9 cellular contexts compared by ENCODE assay signal in the genomic region with DNA sequence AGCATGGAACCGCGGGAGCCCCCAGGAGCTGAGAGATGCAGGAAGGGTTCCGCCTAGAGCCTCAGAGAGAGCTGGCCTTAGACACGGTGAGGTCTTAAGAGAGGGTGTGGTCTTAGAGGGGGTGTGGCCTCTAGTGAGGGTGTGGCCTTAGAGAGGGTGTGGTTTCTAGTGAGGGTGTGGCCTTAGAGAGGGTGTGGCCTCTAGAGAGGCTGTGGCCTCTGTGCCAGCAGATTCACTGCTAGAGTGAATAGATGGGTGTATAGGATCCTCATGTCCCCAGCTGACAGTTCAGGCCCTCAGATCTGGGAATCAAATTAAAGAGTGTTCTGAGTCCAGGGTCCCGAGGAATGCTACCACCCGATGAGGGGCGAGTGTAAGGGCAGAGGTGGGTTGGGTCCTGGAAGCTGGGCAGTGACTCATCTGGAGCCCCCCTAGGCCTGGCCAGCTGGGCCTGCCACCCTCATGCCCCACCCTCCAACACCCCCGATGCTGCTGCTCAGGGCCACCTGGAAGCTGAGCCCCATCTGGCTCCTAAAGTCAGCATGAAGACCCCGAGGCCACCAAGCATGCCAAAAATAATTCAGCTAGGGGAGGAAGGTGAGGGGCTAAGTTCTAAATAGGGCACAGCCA. TPM values are rescaled to one million over a fixed set of nuclear protein-coding genes. Genes with fewer than 3 reads are reported as not detected.
DNase-seq lines count a peak whose midpoint lies in the region; ATAC-seq, FAIRE-seq and TF ChIP-seq lines count a peak whose summit lies in the region.
"Had no signal": no experiment of that assay in that cellular context is flagged by ENCODE, and none has a peak within 500 bp of the region (broad histone marks: within the 10 kb centered on the region; RNA-seq: fewer than 3 reads in every experiment).

No MANE protein-coding gene starts in this region.

- H3K4me2 ChIP-seq in BLaER1 treated with 17β-estradiol and CSF1 and Interleukin-3, amounts not matched to agents 10 nM and 100 nM = peak overlapping the region in 10 of 11 experiments; percentile 20 to 80 (median 68); a peak in 19 of 22 replicates

- H3K9ac ChIP-seq in BLaER1 treated with 17β-estradiol and CSF1 and Interleukin-3, amounts not matched to agents 10 nM and 100 nM = no peak overlapping the region
- no peak overlapping the region for H3K9ac ChIP-seq in SK-N-MC (ENCODE audit: insufficient read length)

- H3K27me3 ChIP-seq in BLaER1 treated with 17β-estradiol and CSF1 and Interleukin-3, amounts not matched to agents 10 nM and 100 nM = peaks cover 6 to 47% (median 29%) of the 10 kb centered on the region in 11 experiments; a peak in 20 of 22 replicates

- H3K27ac ChIP-seq in BLaER1 treated with 17β-estradiol and CSF1 and Interleukin-3, amounts not matched to agents 10 nM and 100 nM = peak overlapping the region in 2 of 11 experiments; percentile 13 to 47; a peak in 2 of 22 replicates
- H3K27ac ChIP-seq in SK-N-MC = no peak overlapping the region

- peak; percentile 48 for ATAC-seq in esophagus mucosa

- TF ChIP-seq POLR2A in H54 (IDR thresholded peaks at IDR 0.05; ENCODE audit: low read depth, low read length) = no peak

- FAIRE-seq in H54 (lab: Jason Lieb, UNC) (no peak), RCC 7860 (lab: Jason Lieb, UNC) (no peak)
- FAIRE-seq: astrocyte had no signal

- H4K20me1 ChIP-seq in BLaER1 treated with 17β-estradiol and CSF1 and Interleukin-3, amounts not matched to agents 10 nM and 100 nM = peaks cover 0 to 43% (median 26%) of the 10 kb centered on the region in 11 experiments; a peak in 16 of 22 replicates

- DNase-seq in H54 (ENCODE audit: insufficient read length, low spot score) (peak; percentile 71), SK-N-MC (ENCODE audit: low read depth, low spot score) (peak; percentile 1), stromal cell of bone marrow (ENCODE audit: low read depth) (peak; percentile 1), RCC 7860 (ENCODE audit: low spot score) (no peak), amygdala (lab: John Stamatoyannopoulos, UW) (no peak), DMS79 (lab: John Stamatoyannopoulos, UW) (no peak)

- H3K36me3 ChIP-seq in BLaER1 treated with 17β-estradiol and CSF1 and Interleukin-3, amounts not matched to agents 10 nM and 100 nM = no peaks in the 10 kb centered on the region
- H3K36me3 ChIP-seq in SK-N-MC (ENCODE audit: insufficient read depth, low read length) = no peaks in the 10 kb centered on the region

- peaks cover 0 to 6% (median 0%) of the 10 kb centered on the region in 11 experiments; a peak in 3 of 22 replicates for H3K9me3 ChIP-seq in BLaER1 treated with 17β-estradiol and CSF1 and Interleukin-3, amounts not matched to agents 10 nM and 100 nM (replicated peaks in 1 of 11)
- no peaks in the 10 kb centered on the region for H3K9me3 ChIP-seq in SK-N-MC (ENCODE audit: low read depth, low read length)

- H3K4me3 ChIP-seq in BLaER1 treated with 17β-estradiol and CSF1 and Interleukin-3, amounts not matched to agents 10 nM and 100 nM = no peak overlapping the region
- no peak overlapping the region for H3K4me3 ChIP-seq in SK-N-MC

- H3K4me1 ChIP-seq in BLaER1 treated with 17β-estradiol and CSF1 and Interleukin-3, amounts not matched to agents 10 nM and 100 nM = peaks cover 30 to 91% (median 79%) of the 10 kb centered on the region in 10 experiments

RNA-seq across cellular contexts. Expression of gene IGF2, which starts 49.5 kb away (rescaled TPM):
- 1.6 TPM for total RNA-seq in esophagus mucosa

Comparison
In these comparisons a context has a peak if more than half of its experiments do, and no peak if none do; other contexts are left out.
1. DNase-seq: peak in H54 (single experiment), SK-N-MC (single experiment) and stromal cell of bone marrow (single experiment); none in RCC 7860 (single experiment), amygdala (0 of 56) and DMS79 (single experiment).